ENCODE assay signal across 2 cellular contexts in the genomic region with DNA sequence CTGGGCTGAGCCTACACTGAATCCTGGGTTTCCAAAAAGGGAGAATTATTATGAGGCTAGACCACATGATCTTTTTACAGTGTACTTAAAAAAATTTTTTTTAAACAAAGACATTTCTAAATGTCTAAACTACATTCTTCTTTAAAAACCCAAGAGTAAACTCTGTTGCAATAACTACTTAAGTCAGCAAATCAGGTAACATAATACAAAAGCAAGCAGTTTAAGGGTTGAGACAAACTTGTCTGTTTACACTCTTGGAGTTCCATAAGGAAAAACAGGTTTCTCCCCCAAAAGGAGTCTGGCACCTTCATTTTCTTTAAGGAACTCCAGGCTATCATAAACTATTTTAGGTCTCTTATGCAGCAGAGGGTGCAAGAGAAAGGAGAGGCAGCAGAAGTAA.
A peak's percentile ranks its signal among the peaks of the same experiment; 100 is the strongest.
TF ChIP-seq lines count a peak whose summit lies in the region.

No MANE protein-coding gene starts in this region.

TF ChIP-seq in HepG2, 621 proteins besides CTCF, POLR2A, EP300 and RAD21:
- TF ChIP-seq ARNT2 (CRISPR knock-in tag; IDR thresholded peaks at IDR 0.05; ENCODE audit: low read depth), result no peak
- TF ChIP-seq CREM (IDR thresholded peaks at IDR 0.05), result no peak
- TF ChIP-seq CREM (CRISPR knock-in tag; IDR thresholded peaks at IDR 0.05), result no peak
- TF ChIP-seq ZNF317 (CRISPR knock-in tag; IDR thresholded peaks at IDR 0.05), result no peak
- no peak for TF ChIP-seq KDM2A (CRISPR knock-in tag; IDR thresholded peaks at IDR 0.05; ENCODE audit: borderline replicate concordance, low read depth)
- peak in 1 of 2 experiments; percentile 54; a peak in 2 of 4 replicates for TF ChIP-seq MAFK (conservative IDR thresholded peaks at IDR 0.05 in 1 of 2, IDR thresholded peaks at IDR 0.05 in 1 of 2; ENCODE audit: low read length in 2 of 2)
- TF ChIP-seq MAFF (IDR thresholded peaks at IDR 0.05; ENCODE audit: low read depth, low read length), result 0 out of 2 replicates have a peak, but pooled peaks have one; percentile 10

TF ChIP-seq in WTC11, 78 proteins besides CTCF, POLR2A, EP300 and RAD21:
- TF ChIP-seq FOXJ3 (CRISPR knock-in tag; IDR thresholded peaks at IDR 0.05; ENCODE audit: borderline replicate concordance) (no peak), TP53 (CRISPR knock-in tag; IDR thresholded peaks at IDR 0.05) (no peak), EMX1 (CRISPR knock-in tag; IDR thresholded peaks at IDR 0.05) (no peak), ZNF121 (CRISPR knock-in tag; IDR thresholded peaks at IDR 0.05) (no peak), SMAD4 (CRISPR knock-in tag; IDR thresholded peaks at IDR 0.05) (no peak), ETV6 (CRISPR knock-in tag; IDR thresholded peaks at IDR 0.05) (no peak), CREB1 (CRISPR knock-in tag; IDR thresholded peaks at IDR 0.05) (no peak), KAT7 (CRISPR knock-in tag; IDR thresholded peaks at IDR 0.05; ENCODE audit: borderline replicate concordance) (no peak)
- TF ChIP-seq, protein P1, sequence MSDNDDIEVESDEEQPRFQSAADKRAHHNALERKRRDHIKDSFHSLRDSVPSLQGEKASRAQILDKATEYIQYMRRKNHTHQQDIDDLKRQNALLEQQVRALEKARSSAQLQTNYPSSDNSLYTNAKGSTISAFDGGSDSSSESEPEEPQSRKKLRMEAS (CRISPR knock-in tag; IDR thresholded peaks at IDR 0.05), result no peak
- TF ChIP-seq, protein P2, sequence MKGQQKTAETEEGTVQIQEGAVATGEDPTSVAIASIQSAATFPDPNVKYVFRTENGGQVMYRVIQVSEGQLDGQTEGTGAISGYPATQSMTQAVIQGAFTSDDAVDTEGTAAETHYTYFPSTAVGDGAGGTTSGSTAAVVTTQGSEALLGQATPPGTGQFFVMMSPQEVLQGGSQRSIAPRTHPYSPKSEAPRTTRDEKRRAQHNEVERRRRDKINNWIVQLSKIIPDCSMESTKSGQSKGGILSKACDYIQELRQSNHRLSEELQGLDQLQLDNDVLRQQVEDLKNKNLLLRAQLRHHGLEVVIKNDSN (CRISPR knock-in tag; IDR thresholded peaks at IDR 0.05), result no peak
- TF ChIP-seq, protein P3, sequence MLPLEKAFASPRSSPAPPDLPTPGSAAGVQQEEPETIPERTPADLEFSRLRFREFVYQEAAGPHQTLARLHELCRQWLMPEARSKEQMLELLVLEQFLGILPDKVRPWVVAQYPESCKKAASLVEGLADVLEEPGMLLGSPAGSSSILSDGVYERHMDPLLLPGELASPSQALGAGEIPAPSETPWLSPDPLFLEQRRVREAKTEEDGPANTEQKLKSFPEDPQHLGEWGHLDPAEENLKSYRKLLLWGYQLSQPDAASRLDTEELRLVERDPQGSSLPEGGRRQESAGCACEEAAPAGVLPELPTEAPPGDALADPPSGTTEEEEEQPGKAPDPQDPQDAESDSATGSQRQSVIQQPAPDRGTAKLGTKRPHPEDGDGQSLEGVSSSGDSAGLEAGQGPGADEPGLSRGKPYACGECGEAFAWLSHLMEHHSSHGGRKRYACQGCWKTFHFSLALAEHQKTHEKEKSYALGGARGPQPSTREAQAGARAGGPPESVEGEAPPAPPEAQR (CRISPR knock-in tag; IDR thresholded peaks at IDR 0.05), result no peak
- TF ChIP-seq, protein P4, sequence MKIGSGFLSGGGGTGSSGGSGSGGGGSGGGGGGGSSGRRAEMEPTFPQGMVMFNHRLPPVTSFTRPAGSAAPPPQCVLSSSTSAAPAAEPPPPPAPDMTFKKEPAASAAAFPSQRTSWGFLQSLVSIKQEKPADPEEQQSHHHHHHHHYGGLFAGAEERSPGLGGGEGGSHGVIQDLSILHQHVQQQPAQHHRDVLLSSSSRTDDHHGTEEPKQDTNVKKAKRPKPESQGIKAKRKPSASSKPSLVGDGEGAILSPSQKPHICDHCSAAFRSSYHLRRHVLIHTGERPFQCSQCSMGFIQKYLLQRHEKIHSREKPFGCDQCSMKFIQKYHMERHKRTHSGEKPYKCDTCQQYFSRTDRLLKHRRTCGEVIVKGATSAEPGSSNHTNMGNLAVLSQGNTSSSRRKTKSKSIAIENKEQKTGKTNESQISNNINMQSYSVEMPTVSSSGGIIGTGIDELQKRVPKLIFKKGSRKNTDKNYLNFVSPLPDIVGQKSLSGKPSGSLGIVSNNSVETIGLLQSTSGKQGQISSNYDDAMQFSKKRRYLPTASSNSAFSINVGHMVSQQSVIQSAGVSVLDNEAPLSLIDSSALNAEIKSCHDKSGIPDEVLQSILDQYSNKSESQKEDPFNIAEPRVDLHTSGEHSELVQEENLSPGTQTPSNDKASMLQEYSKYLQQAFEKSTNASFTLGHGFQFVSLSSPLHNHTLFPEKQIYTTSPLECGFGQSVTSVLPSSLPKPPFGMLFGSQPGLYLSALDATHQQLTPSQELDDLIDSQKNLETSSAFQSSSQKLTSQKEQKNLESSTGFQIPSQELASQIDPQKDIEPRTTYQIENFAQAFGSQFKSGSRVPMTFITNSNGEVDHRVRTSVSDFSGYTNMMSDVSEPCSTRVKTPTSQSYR (CRISPR knock-in tag; IDR thresholded peaks at IDR 0.05), result no peak
- TF ChIP-seq, protein P5, sequence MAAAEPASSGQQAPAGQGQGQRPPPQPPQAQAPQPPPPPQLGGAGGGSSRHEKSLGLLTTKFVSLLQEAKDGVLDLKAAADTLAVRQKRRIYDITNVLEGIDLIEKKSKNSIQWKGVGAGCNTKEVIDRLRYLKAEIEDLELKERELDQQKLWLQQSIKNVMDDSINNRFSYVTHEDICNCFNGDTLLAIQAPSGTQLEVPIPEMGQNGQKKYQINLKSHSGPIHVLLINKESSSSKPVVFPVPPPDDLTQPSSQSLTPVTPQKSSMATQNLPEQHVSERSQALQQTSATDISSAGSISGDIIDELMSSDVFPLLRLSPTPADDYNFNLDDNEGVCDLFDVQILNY (CRISPR knock-in tag; IDR thresholded peaks at IDR 0.05), result no peak
- TF ChIP-seq, protein P6, sequence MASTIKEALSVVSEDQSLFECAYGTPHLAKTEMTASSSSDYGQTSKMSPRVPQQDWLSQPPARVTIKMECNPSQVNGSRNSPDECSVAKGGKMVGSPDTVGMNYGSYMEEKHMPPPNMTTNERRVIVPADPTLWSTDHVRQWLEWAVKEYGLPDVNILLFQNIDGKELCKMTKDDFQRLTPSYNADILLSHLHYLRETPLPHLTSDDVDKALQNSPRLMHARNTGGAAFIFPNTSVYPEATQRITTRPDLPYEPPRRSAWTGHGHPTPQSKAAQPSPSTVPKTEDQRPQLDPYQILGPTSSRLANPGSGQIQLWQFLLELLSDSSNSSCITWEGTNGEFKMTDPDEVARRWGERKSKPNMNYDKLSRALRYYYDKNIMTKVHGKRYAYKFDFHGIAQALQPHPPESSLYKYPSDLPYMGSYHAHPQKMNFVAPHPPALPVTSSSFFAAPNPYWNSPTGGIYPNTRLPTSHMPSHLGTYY (CRISPR knock-in tag; IDR thresholded peaks at IDR 0.05), result no peak
